25 cellular contexts compared by ENCODE assay signal in genomic region chr20:51377132-51377531, GRCh38.
"Had no signal": no experiment of that assay in that cellular context is flagged by ENCODE, and none has a peak within 500 bp of the region (broad histone marks: within the 10 kb centered on the region; RNA-seq: fewer than 3 reads in every experiment).

No MANE protein-coding gene starts in this region.

- H3K4me3 ChIP-seq: left lung, lung, pancreas, prostate gland, stomach, testis, thyroid gland, transverse colon, uterus had no signal

- H3K27me3 ChIP-seq: left lung, pancreas, stomach, testis, thyroid gland, transverse colon, uterus had no signal

- H3K36me3 ChIP-seq: left lung, pancreas, prostate gland, stomach, thyroid gland, transverse colon, uterus had no signal

- ATAC-seq: left colon; left lung; pancreas; right cardiac atrium; sciatic nerve; stimulated activated naive B cell treated with anti-CD40 and anti-IgM and Interleukin-4, amounts not matched to agents 10 μg/mL and 1 μg/mL and 100 μg/mL, for 72 hours; stimulated activated naive CD8-positive, alpha-beta T cell treated with anti-CD3 and anti-CD28 coated beads, Interleukin-15, Interleukin-2, amounts not matched to agents 100 U/mL and 50 U/mL, for 24 hours had no signal

- H3K4me1 ChIP-seq: left lung, prostate gland, transverse colon, uterus had no signal

- H3K9me3 ChIP-seq: left lung, pancreas, prostate gland, stomach, testis, thyroid gland, transverse colon, uterus had no signal

- DNase-seq: hypothalamus; immature natural killer cell; kidney; left colon; mesendoderm; naive B cell; nucleus accumbens; retina; small intestine; stimulated activated CD4-positive, alpha-beta T cell treated with anti-CD3 and anti-CD28 coated beads, Interleukin-1b, Interleukin-23, amount 100 ng/mL, for 48 hours; stimulated activated CD4-positive, alpha-beta T cell treated with anti-CD3 and anti-CD28 coated beads, Interleukin-2, amount 100 ng/mL, for 48 hours; stimulated activated CD4-positive, alpha-beta T cell treated with anti-CD3 and anti-CD28 coated beads, Interleukin-4, amount 100 ng/mL, for 4 hours; stimulated activated naive B cell treated with anti-CD40 and anti-IgM and Interleukin-4, amounts not matched to agents 10 μg/mL and 1 μg/mL and 100 μg/mL, for 72 hours; stimulated activated naive CD8-positive, alpha-beta T cell treated with anti-CD3 and anti-CD28 coated beads, Interleukin-15, Interleukin-2, amounts not matched to agents 100 U/mL and 50 U/mL, for 24 hours; stomach; testis; thyroid gland; transverse colon; uterus had no signal

- H3K27ac ChIP-seq: left lung, pancreas, prostate gland, stomach, testis, thyroid gland, transverse colon, uterus had no signal
